ENCODE assay signal across 14 cellular contexts in genomic region chr13:40640202-40640601, GRCh38. TPM values are rescaled to one million over a fixed set of nuclear protein-coding genes. Genes with fewer than 3 reads are reported as not detected.
DNase-seq lines count a peak whose midpoint lies in the region; ATAC-seq and TF ChIP-seq lines count a peak whose summit lies in the region.
"Had no signal": no experiment of that assay in that cellular context is flagged by ENCODE, and none has a peak within 500 bp of the region (broad histone marks: within the 10 kb centered on the region; RNA-seq: fewer than 3 reads in every experiment).

No MANE protein-coding gene starts in this region.

- peaks cover 100% of the 10 kb centered on the region for H3K79me2 ChIP-seq in DOHH2 (ENCODE audit: control insufficient read depth, low read length)

- H3K27me3 Mint-ChIP-seq in naive thymus-derived CD4-positive, alpha-beta T cell, result no peaks in the 10 kb centered on the region

- intact Hi-C loops in adrenal gland (cut with DNase I), result no loop called here
- intact Hi-C loops in naive thymus-derived CD4-positive, alpha-beta T cell (cut with micrococcal nuclease), result no loop called here

- peaks cover 66 to 98% (median 90%) of the 10 kb centered on the region in 7 donors for H3K4me1 Mint-ChIP-seq in naive thymus-derived CD4-positive, alpha-beta T cell

- H3K4me1 ChIP-seq in BLaER1 treated with 17β-estradiol and CSF1 and Interleukin-3, amounts not matched to agents 10 nM and 100 nM, result peaks cover 41 to 82% (median 71%) of the 10 kb centered on the region in 10 experiments
- H3K4me1 ChIP-seq in DOHH2 (ENCODE audit: control insufficient read depth, low read length) (peaks cover 84% of the 10 kb centered on the region), adrenal gland (replicated peaks in 1 of 2) (peaks cover 31 to 48% of the 10 kb centered on the region in 2 donors)
- H3K4me1 ChIP-seq in naive thymus-derived CD4-positive, alpha-beta T cell (ENCODE audit: control insufficient read depth in 2 of 2, insufficient read depth in 2 of 2, low read length in 2 of 2), result peaks cover 35 to 73% of the 10 kb centered on the region in 2 donors

- H3K9me3 ChIP-seq in BLaER1 treated with 17β-estradiol and CSF1 and Interleukin-3, amounts not matched to agents 10 nM and 100 nM (replicated peaks in 1 of 11), result 0 out of 22 replicates have a peak, but pooled peaks cover 0 to 4% (median 0%) of the 10 kb centered on the region in 11 experiments
- H3K9me3 ChIP-seq in DOHH2 (ENCODE audit: control insufficient read depth, insufficient read depth, low read length) (no peaks in the 10 kb centered on the region), adrenal gland (replicated peaks in 1 of 3) (no peaks in the 10 kb centered on the region)
- H3K9me3 ChIP-seq in naive thymus-derived CD4-positive, alpha-beta T cell (ENCODE audit: control insufficient read depth in 2 of 3, low read length in 3 of 3), result no peaks in the 10 kb centered on the region
- H3K9me3 ChIP-seq: stomach had no signal

- CTCF ChIA-PET in naive thymus-derived CD4-positive, alpha-beta T cell (lab: Charles Lee), result no interaction called here

- H3K9me3 Mint-ChIP-seq in naive thymus-derived CD4-positive, alpha-beta T cell, result no peaks in the 10 kb centered on the region
- H3K9me3 Mint-ChIP-seq: immature natural killer cell had no signal

- peak overlapping the region; percentile 41 to 88 (median 74) for H3K27ac Mint-ChIP-seq in naive thymus-derived CD4-positive, alpha-beta T cell

- DNase-seq in adrenal gland (peak in 1 of 7 donors; percentile 42), foreskin melanocyte (no peak), DMS79 (lab: John Stamatoyannopoulos, UW) (no peak), hypothalamus (lab: John Stamatoyannopoulos, UW) (no peak)
- DNase-seq in naive thymus-derived CD4-positive, alpha-beta T cell, result peak in 1 of 9 donors; percentile 28
- DNase-seq: activated CD4-positive, alpha-beta T cell treated with anti-CD3 and anti-CD28 coated beads, Interleukin-2, amount 50 U/mL, for 1 hour; cortex of kidney; immature natural killer cell; NCI-H2171; retina; stimulated activated CD4-positive, alpha-beta T cell treated with anti-CD3 and anti-CD28 coated beads, Interleukin-4, amount 100 ng/mL, for 24 hours; stomach had no signal

- H3K4me3 Mint-ChIP-seq in naive thymus-derived CD4-positive, alpha-beta T cell, result peak overlapping the region; percentile 1 to 81 (median 68)

- POLR2A ChIA-PET in naive thymus-derived CD4-positive, alpha-beta T cell (lab: Charles Lee), result interaction anchor here (2.7 kb wide), 1 partner anchor 25 kb away, joined by 10 read pairs; no protein-coding TSS in a partner anchor

- H3K27ac ChIP-seq in BLaER1 treated with 17β-estradiol and CSF1 and Interleukin-3, amounts not matched to agents 10 nM and 100 nM, result peak overlapping the region in 4 of 11 experiments; percentile 30 to 83 (median 63); a peak in 3 of 22 replicates
- H3K27ac ChIP-seq in DOHH2 (ENCODE audit: low read depth, low read length), result no peak overlapping the region
- peak overlapping the region in 3 of 5 donors; percentile 7 to 85 (median 82) for H3K27ac ChIP-seq in adrenal gland
- no peak overlapping the region for H3K27ac ChIP-seq in naive thymus-derived CD4-positive, alpha-beta T cell (ENCODE audit: low read depth, low read length)

- ATAC-seq in naive thymus-derived CD4-positive, alpha-beta T cell, result no peak

- no peaks in the 10 kb centered on the region for H3K27me3 ChIP-seq in BLaER1 treated with 17β-estradiol and CSF1 and Interleukin-3, amounts not matched to agents 10 nM and 100 nM
- H3K27me3 ChIP-seq in DOHH2 (ENCODE audit: control insufficient read depth, low read length) (no peaks in the 10 kb centered on the region), adrenal gland (no peaks in the 10 kb centered on the region)
- H3K27me3 ChIP-seq in naive thymus-derived CD4-positive, alpha-beta T cell (ENCODE audit: control insufficient read depth in 2 of 2, insufficient read depth in 2 of 2, low read length in 2 of 2), result no peaks in the 10 kb centered on the region
- H3K27me3 ChIP-seq: stomach had no signal

- no peak for TF ChIP-seq POLR2A in adrenal gland (IDR thresholded peaks at IDR 0.05)

- no peak for TF ChIP-seq CTCF in DOHH2 (IDR thresholded peaks at IDR 0.05; ENCODE audit: low read depth, low read length, poor library complexity, severe bottlenecking)
- no peak for TF ChIP-seq CTCF in adrenal gland (IDR thresholded peaks at IDR 0.05)

- H3K4me3 ChIP-seq in BLaER1 treated with 17β-estradiol and CSF1 and Interleukin-3, amounts not matched to agents 10 nM and 100 nM, result no peak overlapping the region
- H3K4me3 ChIP-seq in DOHH2 (ENCODE audit: low read length) (no peak overlapping the region), adrenal gland (no peak overlapping the region)
- H3K4me3 ChIP-seq in naive thymus-derived CD4-positive, alpha-beta T cell (ENCODE audit: low read length), result no peak overlapping the region
- H3K4me3 ChIP-seq: stomach had no signal

- H3F3A ChIP-seq in DOHH2 (ENCODE audit: control insufficient read depth, insufficient read depth), result peaks cover 9% of the 10 kb centered on the region

- H3K9me2 ChIP-seq in DOHH2 (replicated peaks; ENCODE audit: control insufficient read depth, low read length), result no peaks in the 10 kb centered on the region

- peaks cover 3 to 32% (median 13%) of the 10 kb centered on the region in 5 donors for H3K36me3 Mint-ChIP-seq in naive thymus-derived CD4-positive, alpha-beta T cell

- H4K20me1 ChIP-seq in BLaER1 treated with 17β-estradiol and CSF1 and Interleukin-3, amounts not matched to agents 10 nM and 100 nM, result peaks cover 0 to 100% (median 78%) of the 10 kb centered on the region in 11 experiments; a peak in 17 of 22 replicates
- H4K20me1 ChIP-seq in DOHH2 (ENCODE audit: control insufficient read depth, insufficient read depth, low read depth, low read length), result peaks cover 42% of the 10 kb centered on the region

- no peak overlapping the region for H3K9ac ChIP-seq in BLaER1 treated with 17β-estradiol and CSF1 and Interleukin-3, amounts not matched to agents 10 nM and 100 nM

- 74 to 80% (median 78%) methylated on average over 6 of the region's 6 CpGs for WGBS in adrenal gland, 4 donors

- H3K36me3 ChIP-seq in BLaER1 treated with 17β-estradiol and CSF1 and Interleukin-3, amounts not matched to agents 10 nM and 100 nM, result peaks cover 0 to 32% (median 0%) of the 10 kb centered on the region in 11 experiments; a peak in 5 of 22 replicates
- H3K36me3 ChIP-seq in DOHH2 (ENCODE audit: control insufficient read depth, low read length) (peaks cover 66% of the 10 kb centered on the region), adrenal gland (replicated peaks in 1 of 2) (no peaks in the 10 kb centered on the region)
- H3K36me3 ChIP-seq in naive thymus-derived CD4-positive, alpha-beta T cell (ENCODE audit: control insufficient read depth in 2 of 3, insufficient read depth in 3 of 3, low read length in 3 of 3), result no peaks in the 10 kb centered on the region
- H3K36me3 ChIP-seq: stomach had no signal

- peak overlapping the region; percentile 52 to 74 (median 68); a peak in 20 of 22 replicates for H3K4me2 ChIP-seq in BLaER1 treated with 17β-estradiol and CSF1 and Interleukin-3, amounts not matched to agents 10 nM and 100 nM
- 0 out of 2 replicates have a peak overlapping the region, but pooled peaks have one; percentile 5 for H3K4me2 ChIP-seq in DOHH2 (ENCODE audit: low read length)

RNA-seq across cellular contexts. Expression of gene FOXO1, which starts 26.2 kb away (rescaled TPM):
- 10 to 100 TPM; 17.2 to 35.4 (median 24.4) TPM for total RNA-seq in adrenal gland
- 10 to 100 TPM in 1 of 3 donors, 1 to 10 TPM in 2; 4.3 to 15.2 (median 4.4) TPM for polyA plus RNA-seq in adrenal gland
- 10 to 100 TPM; 36.4 to 97.6 (median 93.7) TPM for total RNA-seq in naive thymus-derived CD4-positive, alpha-beta T cell
- 10 to 100 TPM; 66.3 to 71.9 TPM for polyA plus RNA-seq in naive thymus-derived CD4-positive, alpha-beta T cell

Comparison
In these comparisons a context has a peak if more than half of its experiments do, and no peak if none do; other contexts are left out.
1. H3K27ac ChIP-seq: peak in adrenal gland (3 of 5); none in DOHH2 (single experiment) and naive thymus-derived CD4-positive, alpha-beta T cell (single experiment).